ENCODE assay signal across 12 cellular contexts in genomic region chr6:42331019-42331418, GRCh38.
"Had no signal": no experiment of that assay in that cellular context is flagged by ENCODE, and none has a peak within 500 bp of the region (broad histone marks: within the 10 kb centered on the region; RNA-seq: fewer than 3 reads in every experiment).

No MANE protein-coding gene starts in this region.

- H3K4me3 ChIP-seq: lower lobe of right lung, suprapubic skin, upper lobe of left lung had no signal

- H3K4me1 ChIP-seq: lower lobe of right lung had no signal

- H3K9me3 ChIP-seq: lower lobe of right lung, suprapubic skin, upper lobe of left lung had no signal

- DNase-seq: activated CD4-positive, alpha-beta T cell treated with anti-CD3 and anti-CD28 coated beads, Interleukin-2, amount 10 ng/mL, durations not matched to agents 24 days and 14 days; activated naive CD4-positive, alpha-beta T cell treated with anti-CD3 and anti-CD28 coated beads, Interleukin-2, amount 50 U/mL, for 16 hours; activated T-cell treated with anti-CD3 and anti-CD28 coated beads for 4 hours; brain microvascular endothelial cell; hypothalamus; lower lobe of right lung; naive B cell; stimulated activated CD4-positive, alpha-beta T cell treated with anti-CD3 and anti-CD28 coated beads, Interleukin-12 subunit alpha, Interleukin-12 subunit beta, amount 100 ng/mL, for 4 hours; stimulated activated naive CD8-positive, alpha-beta T cell treated with anti-CD3 and anti-CD28 coated beads, Interleukin-15, Interleukin-2, amounts not matched to agents 100 U/mL and 50 U/mL, for 24 hours; T1000 had no signal

- H3K36me3 ChIP-seq: brain microvascular endothelial cell, lower lobe of right lung, suprapubic skin, upper lobe of left lung had no signal

- H3K27me3 ChIP-seq: brain microvascular endothelial cell, suprapubic skin, upper lobe of left lung had no signal

- H3K27ac ChIP-seq: brain microvascular endothelial cell, lower lobe of right lung, suprapubic skin, upper lobe of left lung had no signal
